In genomic region chr21:33654412-33654811, GRCh38 we compare ENCODE assay signal across 1 cellular context.
TF ChIP-seq lines count a peak whose summit lies in the region.

No MANE protein-coding gene starts in this region.

TF ChIP-seq in SK-N-SH treated with all-trans-retinoic acid at 6 μM for 48 hours, 23 proteins besides CTCF, POLR2A, EP300 and RAD21 (continued from another document):
- no peak for TF ChIP-seq TCF4 (CRISPR knock-in tag; IDR thresholded peaks at IDR 0.05; ENCODE audit: borderline replicate concordance)
- TF ChIP-seq CSRNP3 (CRISPR knock-in tag; IDR thresholded peaks at IDR 0.05), result no peak
- no peak for TF ChIP-seq TOX (CRISPR knock-in tag; IDR thresholded peaks at IDR 0.05; ENCODE audit: borderline replicate concordance)
- no peak for TF ChIP-seq ZNF70 (CRISPR knock-in tag; IDR thresholded peaks at IDR 0.05)
TF ChIP-seq in SK-N-SH treated with all-trans-retinoic acid at 6 μM for 48 hours: peak in this region for 0.
